18 cellular contexts compared by ENCODE assay signal in the genomic region with DNA sequence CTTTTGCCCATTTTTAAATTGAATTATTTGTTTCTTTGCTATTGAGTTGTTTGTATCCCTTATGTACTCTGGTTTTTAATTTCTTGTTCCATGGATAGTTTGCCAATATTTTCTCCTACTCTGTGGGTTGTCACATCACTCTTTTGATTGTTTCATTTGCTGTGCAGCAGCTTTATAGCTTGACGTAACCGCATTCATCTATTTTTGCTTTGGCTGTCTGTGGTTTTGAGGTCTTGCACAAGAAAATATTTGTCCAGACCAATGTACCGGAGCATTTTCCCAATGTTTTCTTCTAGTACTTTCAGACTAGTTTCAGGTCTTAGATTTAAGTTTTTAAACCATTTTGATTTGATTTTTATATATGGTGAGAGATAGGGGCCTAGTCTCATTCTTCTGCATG. TPM values are rescaled to one million over a fixed set of nuclear protein-coding genes. Genes with fewer than 3 reads are reported as not detected.
DNase-seq lines count a peak whose midpoint lies in the region; ATAC-seq, FAIRE-seq and TF ChIP-seq lines count a peak whose summit lies in the region.
"Had no signal": no experiment of that assay in that cellular context is flagged by ENCODE, and none has a peak within 500 bp of the region (broad histone marks: within the 10 kb centered on the region; RNA-seq: fewer than 3 reads in every experiment).

No MANE protein-coding gene starts in this region.

- peak; percentile 30 for DNase-seq in BJ (ENCODE audit: low read depth)
- DNase-seq in MV-4-11 (lab: John Stamatoyannopoulos, UW), result peak; percentile 88
- DNase-seq in bronchial epithelial cell (ENCODE audit: low read depth), result peak; percentile 28
- peak; percentile 77 for DNase-seq in non-pigmented ciliary epithelial cell (ENCODE audit: low read depth)
- DNase-seq in DMS 273 treated with DMSO at 0.1 percent for 48 hours (lab: John Stamatoyannopoulos, UW), result no peak
- DNase-seq in activated T-helper 1 cell treated with anti-CD3 and anti-CD28 coated beads, Interleukin-12 subunit alpha, Interleukin-12 subunit beta, Interleukin-2, Interleukin-4 antibody, amounts not matched to agents 30 ng/mL and 10 ng/mL and 1 ng/mL, durations not matched to agents 14 hours and 24 hours and 36 hours (ENCODE audit: low spot score), result no peak
- no peak for DNase-seq in activated CD8-positive, alpha-beta memory T cell treated with anti-CD3 and anti-CD28 coated beads, Interleukin-2, amount 10 ng/mL, durations not matched to agents 7 days and 5 days
- DNase-seq: activated naive CD4-positive, alpha-beta T cell treated with anti-CD3 and anti-CD28 coated beads, Interleukin-2, amount 10 ng/mL, durations not matched to agents 7 days and 5 days; C1 segment of cervical spinal cord; Karpas-422; NCI-H2081; stimulated activated CD8-positive, alpha-beta memory T cell treated with anti-CD3 and anti-CD28 coated beads, Interleukin-4, amount 100 ng/mL, for 48 hours; trophoblast cell had no signal

- intact Hi-C loops in activated T-helper 1 cell treated with anti-CD3 and anti-CD28 coated beads, Interleukin-12 subunit alpha, Interleukin-12 subunit beta, Interleukin-2, Interleukin-4 antibody, amounts not matched to agents 30 ng/mL and 10 ng/mL and 1 ng/mL, durations not matched to agents 14 hours and 24 hours and 36 hours (cut with micrococcal nuclease), result no loop called here

- no peak overlapping the region for H3K27ac Mint-ChIP-seq in activated T-helper 1 cell treated with anti-CD3 and anti-CD28 coated beads, Interleukin-12 subunit alpha, Interleukin-12 subunit beta, Interleukin-2, Interleukin-4 antibody, amounts not matched to agents 30 ng/mL and 10 ng/mL and 1 ng/mL, durations not matched to agents 14 hours and 24 hours and 36 hours
- H3K27ac Mint-ChIP-seq in activated CD8-positive, alpha-beta memory T cell treated with anti-CD3 and anti-CD28 coated beads, Interleukin-2, amount 10 ng/mL, durations not matched to agents 7 days and 5 days, result no peak overlapping the region
- H3K27ac Mint-ChIP-seq: activated naive CD4-positive, alpha-beta T cell treated with anti-CD3 and anti-CD28 coated beads, Interleukin-2, amount 10 ng/mL, durations not matched to agents 7 days and 5 days had no signal

- TF ChIP-seq CTCF in BJ (IDR thresholded peaks at IDR 0.05; ENCODE audit: insufficient read depth, low read depth, low read length), result no peak
- no peak for TF ChIP-seq CTCF in bronchial epithelial cell (IDR thresholded peaks at IDR 0.05; ENCODE audit: insufficient read depth, low read length, severe bottlenecking)

- H3K27me3 Mint-ChIP-seq in activated T-helper 1 cell treated with anti-CD3 and anti-CD28 coated beads, Interleukin-12 subunit alpha, Interleukin-12 subunit beta, Interleukin-2, Interleukin-4 antibody, amounts not matched to agents 30 ng/mL and 10 ng/mL and 1 ng/mL, durations not matched to agents 14 hours and 24 hours and 36 hours (ENCODE audit: insufficient read depth), result peaks cover 3% of the 10 kb centered on the region
- H3K27me3 Mint-ChIP-seq in activated CD8-positive, alpha-beta memory T cell treated with anti-CD3 and anti-CD28 coated beads, Interleukin-2, amount 10 ng/mL, durations not matched to agents 7 days and 5 days, result peaks cover 16% of the 10 kb centered on the region
- H3K27me3 Mint-ChIP-seq: activated naive CD4-positive, alpha-beta T cell treated with anti-CD3 and anti-CD28 coated beads, Interleukin-2, amount 10 ng/mL, durations not matched to agents 7 days and 5 days had no signal

- H3K36me3 ChIP-seq in BJ (ENCODE audit: control insufficient read depth, insufficient read depth, low read length), result no peaks in the 10 kb centered on the region
- no peaks in the 10 kb centered on the region for H3K36me3 ChIP-seq in bronchial epithelial cell (ENCODE audit: control insufficient read depth, insufficient read depth, low read length)
- H3K36me3 ChIP-seq: esophagus muscularis mucosa, SJSA1 had no signal

- no peak for ATAC-seq in activated CD8-positive, alpha-beta memory T cell treated with anti-CD3 and anti-CD28 coated beads, Interleukin-2, amount 10 ng/mL, durations not matched to agents 7 days and 5 days
- no peak for ATAC-seq in HG03159 (IDR thresholded peaks at IDR 0.05; ENCODE audit: unreplicated experiment)

- H3K4me3 ChIP-seq in BJ (ENCODE audit: low read depth, low read length), result no peak overlapping the region
- H3K4me3 ChIP-seq in bronchial epithelial cell (ENCODE audit: low read depth, low read length), result no peak overlapping the region
- H3K4me3 ChIP-seq: esophagus muscularis mucosa, SJSA1 had no signal

- H3K9me3 Mint-ChIP-seq in activated T-helper 1 cell treated with anti-CD3 and anti-CD28 coated beads, Interleukin-12 subunit alpha, Interleukin-12 subunit beta, Interleukin-2, Interleukin-4 antibody, amounts not matched to agents 30 ng/mL and 10 ng/mL and 1 ng/mL, durations not matched to agents 14 hours and 24 hours and 36 hours, result no peaks in the 10 kb centered on the region
- H3K9me3 Mint-ChIP-seq in activated CD8-positive, alpha-beta memory T cell treated with anti-CD3 and anti-CD28 coated beads, Interleukin-2, amount 10 ng/mL, durations not matched to agents 7 days and 5 days (ENCODE audit: low read depth), result peaks cover 4% of the 10 kb centered on the region
- H3K9me3 Mint-ChIP-seq: activated naive CD4-positive, alpha-beta T cell treated with anti-CD3 and anti-CD28 coated beads, Interleukin-2, amount 10 ng/mL, durations not matched to agents 7 days and 5 days had no signal

- H3K27me3 ChIP-seq in BJ (ENCODE audit: control insufficient read depth, insufficient read depth, low read length) (no peaks in the 10 kb centered on the region), bronchial epithelial cell (ENCODE audit: control insufficient read depth, insufficient read depth, low read length) (no peaks in the 10 kb centered on the region)
- H3K27me3 ChIP-seq: esophagus muscularis mucosa, SJSA1 had no signal

- POLR2A ChIA-PET in BJ (lab: Charles Lee), result interaction anchor here (0.6 kb wide), 1 partner anchor 311 kb away, joined by 4 read pairs; no protein-coding TSS in a partner anchor

- H3K4me1 Mint-ChIP-seq in activated T-helper 1 cell treated with anti-CD3 and anti-CD28 coated beads, Interleukin-12 subunit alpha, Interleukin-12 subunit beta, Interleukin-2, Interleukin-4 antibody, amounts not matched to agents 30 ng/mL and 10 ng/mL and 1 ng/mL, durations not matched to agents 14 hours and 24 hours and 36 hours (ENCODE audit: low read depth), result no peaks in the 10 kb centered on the region
- no peaks in the 10 kb centered on the region for H3K4me1 Mint-ChIP-seq in activated CD8-positive, alpha-beta memory T cell treated with anti-CD3 and anti-CD28 coated beads, Interleukin-2, amount 10 ng/mL, durations not matched to agents 7 days and 5 days
- H3K4me1 Mint-ChIP-seq: activated naive CD4-positive, alpha-beta T cell treated with anti-CD3 and anti-CD28 coated beads, Interleukin-2, amount 10 ng/mL, durations not matched to agents 7 days and 5 days had no signal

- CTCF ChIA-PET in BJ (lab: Yijun Ruan, JAX), result interaction anchor here (0.7 to 1.2 kb wide), 2 partner anchors 9 to 291 kb away, joined by 3 read pairs; no protein-coding TSS in a partner anchor
- CTCF ChIA-PET in activated CD8-positive, alpha-beta memory T cell treated with anti-CD3 and anti-CD28 coated beads, Interleukin-2, amount 10 ng/mL, durations not matched to agents 7 days and 5 days (lab: Charles Lee), result no interaction called here

- FAIRE-seq in bronchial epithelial cell (lab: Jason Lieb, UNC), result no peak
- FAIRE-seq: colon, islet of Langerhans had no signal

- H3K36me3 Mint-ChIP-seq in activated T-helper 1 cell treated with anti-CD3 and anti-CD28 coated beads, Interleukin-12 subunit alpha, Interleukin-12 subunit beta, Interleukin-2, Interleukin-4 antibody, amounts not matched to agents 30 ng/mL and 10 ng/mL and 1 ng/mL, durations not matched to agents 14 hours and 24 hours and 36 hours (ENCODE audit: low read depth), result no peaks in the 10 kb centered on the region
- H3K36me3 Mint-ChIP-seq in activated CD8-positive, alpha-beta memory T cell treated with anti-CD3 and anti-CD28 coated beads, Interleukin-2, amount 10 ng/mL, durations not matched to agents 7 days and 5 days, result no peaks in the 10 kb centered on the region
- H3K36me3 Mint-ChIP-seq: activated naive CD4-positive, alpha-beta T cell treated with anti-CD3 and anti-CD28 coated beads, Interleukin-2, amount 10 ng/mL, durations not matched to agents 7 days and 5 days had no signal

- no peak overlapping the region for H3K4me3 Mint-ChIP-seq in activated T-helper 1 cell treated with anti-CD3 and anti-CD28 coated beads, Interleukin-12 subunit alpha, Interleukin-12 subunit beta, Interleukin-2, Interleukin-4 antibody, amounts not matched to agents 30 ng/mL and 10 ng/mL and 1 ng/mL, durations not matched to agents 14 hours and 24 hours and 36 hours
- H3K4me3 Mint-ChIP-seq in activated CD8-positive, alpha-beta memory T cell treated with anti-CD3 and anti-CD28 coated beads, Interleukin-2, amount 10 ng/mL, durations not matched to agents 7 days and 5 days, result no peak overlapping the region
- H3K4me3 Mint-ChIP-seq: activated naive CD4-positive, alpha-beta T cell treated with anti-CD3 and anti-CD28 coated beads, Interleukin-2, amount 10 ng/mL, durations not matched to agents 7 days and 5 days had no signal

RNA-seq across cellular contexts. Expression of gene ZNF366, which starts 36.2 kb away (rescaled TPM):
- not detected in 2 replicates for polyA plus RNA-seq in BJ (2011; rRNA removed)
- not detected in 2 replicates for polyA minus RNA-seq in BJ (2011; rRNA and poly(A)+ RNA removed)
- not detected in 2 replicates for total RNA-seq in bronchial epithelial cell
- total RNA-seq in activated T-helper 1 cell treated with anti-CD3 and anti-CD28 coated beads, Interleukin-12 subunit alpha, Interleukin-12 subunit beta, Interleukin-2, Interleukin-4 antibody, amounts not matched to agents 30 ng/mL and 10 ng/mL and 1 ng/mL, durations not matched to agents 14 hours and 24 hours and 36 hours, result not detected in 2 replicates
- not detected for total RNA-seq in activated CD8-positive, alpha-beta memory T cell treated with anti-CD3 and anti-CD28 coated beads, Interleukin-2, amount 10 ng/mL, durations not matched to agents 7 days and 5 days
- total RNA-seq: SJSA1 had no signal

Comparison
In these comparisons a context has a peak if more than half of its experiments do, and no peak if none do; other contexts are left out.
1. DNase-seq: peak in BJ (single experiment), MV-4-11 (single experiment), bronchial epithelial cell (single experiment) and non-pigmented ciliary epithelial cell (single experiment); none in DMS 273 treated with DMSO at 0.1 percent for 48 hours (single experiment), activated T-helper 1 cell treated with anti-CD3 and anti-CD28 coated beads, Interleukin-12 subunit alpha, Interleukin-12 subunit beta, Interleukin-2, Interleukin-4 antibody, amounts not matched to agents 30 ng/mL and 10 ng/mL and 1 ng/mL, durations not matched to agents 14 hours and 24 hours and 36 hours (single experiment) and activated CD8-positive, alpha-beta memory T cell treated with anti-CD3 and anti-CD28 coated beads, Interleukin-2, amount 10 ng/mL, durations not matched to agents 7 days and 5 days (single experiment).